In genomic region chr6:164108092-164108491, GRCh38 we compare ENCODE assay signal across 20 cellular contexts.
DNase-seq lines count a peak whose midpoint lies in the region; ATAC-seq and TF ChIP-seq lines count a peak whose summit lies in the region.
"Had no signal": no experiment of that assay in that cellular context is flagged by ENCODE, and none has a peak within 500 bp of the region (broad histone marks: within the 10 kb centered on the region; RNA-seq: fewer than 3 reads in every experiment).

No MANE protein-coding gene starts in this region.

- H3K4me2 ChIP-seq in BLaER1 treated with 17β-estradiol and CSF1 and Interleukin-3, amounts not matched to agents 10 nM and 100 nM = peak overlapping the region; percentile 60 to 91 (median 78); a peak in 20 of 22 replicates

- H3K27ac ChIP-seq in BLaER1 treated with 17β-estradiol and CSF1 and Interleukin-3, amounts not matched to agents 10 nM and 100 nM = peak overlapping the region in 9 of 11 experiments; percentile 48 to 87 (median 80); a peak in 16 of 22 replicates
- H3K27ac ChIP-seq in left ventricle myocardium inferior (replicated peaks) = peak overlapping the region; percentile 96
- peak overlapping the region; percentile 99 for H3K27ac ChIP-seq in psoas muscle
- H3K27ac ChIP-seq in lower lobe of right lung = no peak overlapping the region
- H3K27ac ChIP-seq: body of pancreas had no signal

- intact Hi-C loops in left ventricle myocardium inferior (cut with micrococcal nuclease) (loop anchor here (5.0 to 10.0 kb wide), 2 partner anchors 146 to 543 kb away; no protein-coding TSS in a partner anchor), psoas muscle (cut with DNase I) (loop anchor here (2.0 to 10.0 kb wide), 8 partner anchors 143 to 1383 kb away; partner anchors contain the start of genes PACRG (in 1 of the 2) and PRKN (in 1 of the 2)), lower lobe of right lung (cut with DNase I) (no loop called here)

- no peaks in the 10 kb centered on the region for H3K36me3 ChIP-seq in BLaER1 treated with 17β-estradiol and CSF1 and Interleukin-3, amounts not matched to agents 10 nM and 100 nM
- H3K36me3 ChIP-seq in left ventricle myocardium inferior (no peaks in the 10 kb centered on the region), psoas muscle (ENCODE audit: insufficient read depth in 1 of 2, low read depth in 1 of 2) (no peaks in the 10 kb centered on the region), lower lobe of right lung (no peaks in the 10 kb centered on the region)
- H3K36me3 ChIP-seq: gastroesophageal sphincter had no signal

- no peak overlapping the region for H3K9ac ChIP-seq in BLaER1 treated with 17β-estradiol and CSF1 and Interleukin-3, amounts not matched to agents 10 nM and 100 nM

- peaks cover 0 to 23% (median 0%) of the 10 kb centered on the region in 11 experiments; a peak in 7 of 22 replicates for H3K9me3 ChIP-seq in BLaER1 treated with 17β-estradiol and CSF1 and Interleukin-3, amounts not matched to agents 10 nM and 100 nM (replicated peaks in 1 of 11)
- no peaks in the 10 kb centered on the region for H3K9me3 ChIP-seq in left ventricle myocardium inferior (replicated peaks)
- no peaks in the 10 kb centered on the region for H3K9me3 ChIP-seq in psoas muscle
- no peaks in the 10 kb centered on the region for H3K9me3 ChIP-seq in lower lobe of right lung
- H3K9me3 ChIP-seq: body of pancreas, gastroesophageal sphincter had no signal

- H3K27me3 ChIP-seq in BLaER1 treated with 17β-estradiol and CSF1 and Interleukin-3, amounts not matched to agents 10 nM and 100 nM = no peaks in the 10 kb centered on the region
- H3K27me3 ChIP-seq in left ventricle myocardium inferior (ENCODE audit: low read depth) (no peaks in the 10 kb centered on the region), psoas muscle (ENCODE audit: insufficient read depth in 3 of 3, low read length in 2 of 3) (no peaks in the 10 kb centered on the region), lower lobe of right lung (ENCODE audit: low read depth) (no peaks in the 10 kb centered on the region)
- H3K27me3 ChIP-seq: body of pancreas, gastroesophageal sphincter had no signal

- ATAC-seq in psoas muscle (peak; percentile 60 to 69 (median 68)), GM18520 (IDR thresholded peaks at IDR 0.05; ENCODE audit: unreplicated experiment) (no peak), lower lobe of right lung (no peak), GM18861 (IDR thresholded peaks at IDR 0.05; ENCODE audit: unreplicated experiment) (no peak)
- ATAC-seq: body of pancreas had no signal

- DNase-seq in SW480 (ENCODE audit: low spot score) (peak; percentile 14), left ventricle myocardium inferior (no peak), psoas muscle (no peak), lower lobe of right lung (no peak)
- DNase-seq: activated CD4-positive, alpha-beta memory T cell treated with anti-CD3 and anti-CD28 coated beads, Interleukin-2, amount 10 ng/mL, durations not matched to agents 7 days and 5 days; activated CD8-positive, alpha-beta memory T cell treated with anti-CD3 and anti-CD28 coated beads, Interleukin-2, amount 50 U/mL, for 4 hours; activated naive CD4-positive, alpha-beta T cell treated with Interleukin-2 at 50 U/mL for 16 hours; CD8-positive, alpha-beta memory T cell; dorsolateral prefrontal cortex; HFFc6; NCI-H1105 treated with DMSO at 0.1 percent for 48 hours; NCI-H2029 treated with DMSO at 0.1 percent for 48 hours; NCI-H2227 treated with DMSO at 0.1 percent for 48 hours; NCI-H526; stimulated activated naive B cell treated with anti-CD40 and anti-IgM and Interleukin-4, amounts not matched to agents 10 μg/mL and 1 μg/mL and 100 μg/mL, for 72 hours had no signal

- H4K20me1 ChIP-seq in BLaER1 treated with 17β-estradiol and CSF1 and Interleukin-3, amounts not matched to agents 10 nM and 100 nM = no peaks in the 10 kb centered on the region

- TF ChIP-seq CTCF in left ventricle myocardium inferior (IDR thresholded peaks at IDR 0.05; ENCODE audit: borderline replicate concordance) (no peak), psoas muscle (IDR thresholded peaks at IDR 0.05) (no peak), lower lobe of right lung (IDR thresholded peaks at IDR 0.05) (no peak)

- H3K4me3 ChIP-seq in BLaER1 treated with 17β-estradiol and CSF1 and Interleukin-3, amounts not matched to agents 10 nM and 100 nM = no peak overlapping the region
- H3K4me3 ChIP-seq in left ventricle myocardium inferior = peak overlapping the region; percentile 48
- peak overlapping the region; percentile 42 for H3K4me3 ChIP-seq in psoas muscle
- no peak overlapping the region for H3K4me3 ChIP-seq in lower lobe of right lung
- H3K4me3 ChIP-seq: body of pancreas, gastroesophageal sphincter had no signal

- H3K4me1 ChIP-seq in BLaER1 treated with 17β-estradiol and CSF1 and Interleukin-3, amounts not matched to agents 10 nM and 100 nM = peaks cover 14 to 30% (median 20%) of the 10 kb centered on the region in 10 experiments
- peaks cover 45% of the 10 kb centered on the region for H3K4me1 ChIP-seq in left ventricle myocardium inferior
- peaks cover 34% of the 10 kb centered on the region for H3K4me1 ChIP-seq in psoas muscle
- peaks cover 19% of the 10 kb centered on the region for H3K4me1 ChIP-seq in lower lobe of right lung
- H3K4me1 ChIP-seq: body of pancreas had no signal

- WGBS in psoas muscle, 3 donors = 15 to 47% (median 28%) methylated on average over 4 of the region's 4 CpGs

Comparison
In these comparisons a context has a peak if more than half of its experiments do, and no peak if none do; other contexts are left out.
1. H3K4me3 ChIP-seq: peak in left ventricle myocardium inferior (single experiment) and psoas muscle (single experiment); none in BLaER1 treated with 17β-estradiol and CSF1 and Interleukin-3, amounts not matched to agents 10 nM and 100 nM (0 of 10) and lower lobe of right lung (single experiment).
2. ATAC-seq: peak in psoas muscle (4 of 4); none in GM18520 (single experiment), lower lobe of right lung (0 of 2) and GM18861 (single experiment).